Comparison of ENCODE assay signal across 1 cellular context in the genomic region with DNA sequence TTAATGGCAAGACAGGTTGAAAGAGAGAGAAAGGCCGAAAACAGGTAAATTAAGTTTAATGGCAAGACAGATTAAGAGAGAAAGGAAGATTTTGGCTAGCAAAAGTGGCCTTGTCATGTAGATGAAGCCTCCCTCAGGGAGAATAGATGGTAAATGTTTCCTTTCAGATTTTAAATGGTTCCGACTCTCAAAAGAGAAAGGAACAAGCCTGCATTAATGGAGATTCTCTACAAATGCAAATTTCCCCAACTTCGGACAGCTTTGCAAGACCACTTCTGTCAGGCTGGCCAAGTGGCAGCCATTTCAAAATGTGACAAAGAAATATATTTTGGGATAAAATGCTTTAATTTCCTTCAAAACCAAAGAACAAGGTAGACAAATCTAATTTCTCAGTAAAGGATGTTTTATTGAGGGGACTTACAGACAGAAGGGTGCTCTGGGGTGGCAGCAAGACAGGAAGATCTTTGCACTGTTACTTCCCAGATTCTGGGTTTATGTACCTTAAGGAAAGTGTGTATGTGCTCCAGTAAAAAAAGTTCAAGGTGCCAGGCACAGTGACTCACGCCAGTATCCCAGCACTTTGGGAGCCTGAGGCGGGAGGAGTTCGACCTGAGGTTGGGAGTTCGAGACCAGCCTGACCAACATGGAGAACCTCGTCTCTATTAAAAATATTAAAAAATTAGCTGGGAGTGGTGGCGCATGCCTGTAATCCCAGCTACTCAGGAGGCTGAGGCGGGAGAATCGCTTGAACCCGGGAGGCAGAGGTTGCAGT.
TF ChIP-seq lines count a peak whose summit lies in the region.

No MANE protein-coding gene starts in this region.

TF ChIP-seq in H1, 55 proteins besides CTCF, POLR2A, EP300 and RAD21:
- TF ChIP-seq CHD2 (IDR thresholded peaks at IDR 0.05; ENCODE audit: low read length) (no peak), CBX5 (IDR thresholded peaks at IDR 0.05; ENCODE audit: low read depth, low read length) (no peak), SP1 (IDR thresholded peaks at IDR 0.05; ENCODE audit: low read depth, low read length) (peak; percentile 90), BACH1 (IDR thresholded peaks at IDR 0.05; ENCODE audit: low read length) (no peak), ASH2L (IDR thresholded peaks at IDR 0.05; ENCODE audit: low read length) (peak; percentile 2), TEAD4 (IDR thresholded peaks at IDR 0.05; ENCODE audit: low read depth, low read length) (0 out of 2 replicates have a peak, but pooled peaks have one; percentile 14), SUZ12 (IDR thresholded peaks at IDR 0.05; ENCODE audit: low read length) (no peak), TCF12 (IDR thresholded peaks at IDR 0.05; ENCODE audit: low read depth, low read length) (peak; percentile 77), TAF1 (IDR thresholded peaks at IDR 0.05; ENCODE audit: low read depth, low read length) (no peak), SRF (IDR thresholded peaks at IDR 0.05; ENCODE audit: low read depth, low read length) (0 out of 2 replicates have a peak, but pooled peaks have one; percentile 10), EGR1 (IDR thresholded peaks at IDR 0.05; ENCODE audit: borderline replicate concordance, low read depth, low read length) (no peak), CHD1 (IDR thresholded peaks at IDR 0.05; ENCODE audit: low read depth, low read length) (no peak), ZNF274 (IDR thresholded peaks at IDR 0.05; ENCODE audit: borderline replicate concordance, extremely low read depth, low read length) (no peak), SIX5 (IDR thresholded peaks at IDR 0.05; ENCODE audit: low read depth, low read length) (peak; percentile 36; the same call in 1 of the 2 replicates), YY1 (IDR thresholded peaks at IDR 0.05; ENCODE audit: low read depth, low read length) (peak; percentile 91), BCL11A (IDR thresholded peaks at IDR 0.05; ENCODE audit: low read depth in 2 of 2, low read length in 2 of 2) (peak; percentile 17 to 60), TAF7 (optimal IDR thresholded peaks at IDR 0.05; ENCODE audit: borderline replicate concordance, low read depth, low read length) (no peak), POU5F1 (IDR thresholded peaks at IDR 0.05; ENCODE audit: low read depth, low read length) (peak; percentile 99), HDAC2 (IDR thresholded peaks at IDR 0.05; ENCODE audit: borderline replicate concordance in 1 of 2, low read depth in 2 of 2, low read length in 2 of 2) (peak in 1 of 2 experiments; percentile 41; a peak in 1 of 4 replicates), TBP (IDR thresholded peaks at IDR 0.05; ENCODE audit: low read depth, low read length) (no peak), HDAC6 (IDR thresholded peaks at IDR 0.05; ENCODE audit: low read depth, low read length) (no peak), KDM4A (IDR thresholded peaks at IDR 0.05; ENCODE audit: low read depth, low read length, severe bottlenecking) (no peak), SP4 (IDR thresholded peaks at IDR 0.05; ENCODE audit: low read length) (no peak), SIRT6 (IDR thresholded peaks at IDR 0.05; ENCODE audit: low read length) (no peak), NANOG (IDR thresholded peaks at IDR 0.05; ENCODE audit: insufficient read depth, low read depth, low read length, poor library complexity, severe bottlenecking) (peak; percentile 99), POLR2AphosphoS5 (IDR thresholded peaks at IDR 0.05; ENCODE audit: low read depth, low read length) (no peak), EZH2 (IDR thresholded peaks at IDR 0.05; ENCODE audit: low read depth, low read length, severe bottlenecking) (no peak), JUND (IDR thresholded peaks at IDR 0.05; ENCODE audit: low read length) (peak; percentile 2; the same call in 1 of the 2 replicates), JUN (IDR thresholded peaks at IDR 0.05; ENCODE audit: low read depth, low read length) (no peak), GABPA (IDR thresholded peaks at IDR 0.05; ENCODE audit: borderline replicate concordance, insufficient read depth, low read length) (no peak), RBBP5 (IDR thresholded peaks at IDR 0.05; ENCODE audit: borderline replicate concordance, low read depth, low read length) (no peak), CREB1 (IDR thresholded peaks at IDR 0.05) (no peak), RNF2 (IDR thresholded peaks at IDR 0.05; ENCODE audit: borderline replicate concordance, low read depth, low read length, missing control alignments, poor library complexity, severe bottlenecking) (no peak)
- TF ChIP-seq, protein P1, sequence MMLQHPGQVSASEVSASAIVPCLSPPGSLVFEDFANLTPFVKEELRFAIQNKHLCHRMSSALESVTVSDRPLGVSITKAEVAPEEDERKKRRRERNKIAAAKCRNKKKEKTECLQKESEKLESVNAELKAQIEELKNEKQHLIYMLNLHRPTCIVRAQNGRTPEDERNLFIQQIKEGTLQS (IDR thresholded peaks at IDR 0.05; ENCODE audit: insufficient read depth, low read depth, low read length) = no peak
- TF ChIP-seq, protein P2, sequence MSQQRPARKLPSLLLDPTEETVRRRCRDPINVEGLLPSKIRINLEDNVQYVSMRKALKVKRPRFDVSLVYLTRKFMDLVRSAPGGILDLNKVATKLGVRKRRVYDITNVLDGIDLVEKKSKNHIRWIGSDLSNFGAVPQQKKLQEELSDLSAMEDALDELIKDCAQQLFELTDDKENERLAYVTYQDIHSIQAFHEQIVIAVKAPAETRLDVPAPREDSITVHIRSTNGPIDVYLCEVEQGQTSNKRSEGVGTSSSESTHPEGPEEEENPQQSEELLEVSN (IDR thresholded peaks at IDR 0.05) = no peak
- TF ChIP-seq, protein P3, sequence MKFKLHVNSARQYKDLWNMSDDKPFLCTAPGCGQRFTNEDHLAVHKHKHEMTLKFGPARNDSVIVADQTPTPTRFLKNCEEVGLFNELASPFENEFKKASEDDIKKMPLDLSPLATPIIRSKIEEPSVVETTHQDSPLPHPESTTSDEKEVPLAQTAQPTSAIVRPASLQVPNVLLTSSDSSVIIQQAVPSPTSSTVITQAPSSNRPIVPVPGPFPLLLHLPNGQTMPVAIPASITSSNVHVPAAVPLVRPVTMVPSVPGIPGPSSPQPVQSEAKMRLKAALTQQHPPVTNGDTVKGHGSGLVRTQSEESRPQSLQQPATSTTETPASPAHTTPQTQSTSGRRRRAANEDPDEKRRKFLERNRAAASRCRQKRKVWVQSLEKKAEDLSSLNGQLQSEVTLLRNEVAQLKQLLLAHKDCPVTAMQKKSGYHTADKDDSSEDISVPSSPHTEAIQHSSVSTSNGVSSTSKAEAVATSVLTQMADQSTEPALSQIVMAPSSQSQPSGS (IDR thresholded peaks at IDR 0.05; ENCODE audit: low read length) = peak; percentile 58; the same call in 1 of the 2 replicates
- TF ChIP-seq, protein P4, sequence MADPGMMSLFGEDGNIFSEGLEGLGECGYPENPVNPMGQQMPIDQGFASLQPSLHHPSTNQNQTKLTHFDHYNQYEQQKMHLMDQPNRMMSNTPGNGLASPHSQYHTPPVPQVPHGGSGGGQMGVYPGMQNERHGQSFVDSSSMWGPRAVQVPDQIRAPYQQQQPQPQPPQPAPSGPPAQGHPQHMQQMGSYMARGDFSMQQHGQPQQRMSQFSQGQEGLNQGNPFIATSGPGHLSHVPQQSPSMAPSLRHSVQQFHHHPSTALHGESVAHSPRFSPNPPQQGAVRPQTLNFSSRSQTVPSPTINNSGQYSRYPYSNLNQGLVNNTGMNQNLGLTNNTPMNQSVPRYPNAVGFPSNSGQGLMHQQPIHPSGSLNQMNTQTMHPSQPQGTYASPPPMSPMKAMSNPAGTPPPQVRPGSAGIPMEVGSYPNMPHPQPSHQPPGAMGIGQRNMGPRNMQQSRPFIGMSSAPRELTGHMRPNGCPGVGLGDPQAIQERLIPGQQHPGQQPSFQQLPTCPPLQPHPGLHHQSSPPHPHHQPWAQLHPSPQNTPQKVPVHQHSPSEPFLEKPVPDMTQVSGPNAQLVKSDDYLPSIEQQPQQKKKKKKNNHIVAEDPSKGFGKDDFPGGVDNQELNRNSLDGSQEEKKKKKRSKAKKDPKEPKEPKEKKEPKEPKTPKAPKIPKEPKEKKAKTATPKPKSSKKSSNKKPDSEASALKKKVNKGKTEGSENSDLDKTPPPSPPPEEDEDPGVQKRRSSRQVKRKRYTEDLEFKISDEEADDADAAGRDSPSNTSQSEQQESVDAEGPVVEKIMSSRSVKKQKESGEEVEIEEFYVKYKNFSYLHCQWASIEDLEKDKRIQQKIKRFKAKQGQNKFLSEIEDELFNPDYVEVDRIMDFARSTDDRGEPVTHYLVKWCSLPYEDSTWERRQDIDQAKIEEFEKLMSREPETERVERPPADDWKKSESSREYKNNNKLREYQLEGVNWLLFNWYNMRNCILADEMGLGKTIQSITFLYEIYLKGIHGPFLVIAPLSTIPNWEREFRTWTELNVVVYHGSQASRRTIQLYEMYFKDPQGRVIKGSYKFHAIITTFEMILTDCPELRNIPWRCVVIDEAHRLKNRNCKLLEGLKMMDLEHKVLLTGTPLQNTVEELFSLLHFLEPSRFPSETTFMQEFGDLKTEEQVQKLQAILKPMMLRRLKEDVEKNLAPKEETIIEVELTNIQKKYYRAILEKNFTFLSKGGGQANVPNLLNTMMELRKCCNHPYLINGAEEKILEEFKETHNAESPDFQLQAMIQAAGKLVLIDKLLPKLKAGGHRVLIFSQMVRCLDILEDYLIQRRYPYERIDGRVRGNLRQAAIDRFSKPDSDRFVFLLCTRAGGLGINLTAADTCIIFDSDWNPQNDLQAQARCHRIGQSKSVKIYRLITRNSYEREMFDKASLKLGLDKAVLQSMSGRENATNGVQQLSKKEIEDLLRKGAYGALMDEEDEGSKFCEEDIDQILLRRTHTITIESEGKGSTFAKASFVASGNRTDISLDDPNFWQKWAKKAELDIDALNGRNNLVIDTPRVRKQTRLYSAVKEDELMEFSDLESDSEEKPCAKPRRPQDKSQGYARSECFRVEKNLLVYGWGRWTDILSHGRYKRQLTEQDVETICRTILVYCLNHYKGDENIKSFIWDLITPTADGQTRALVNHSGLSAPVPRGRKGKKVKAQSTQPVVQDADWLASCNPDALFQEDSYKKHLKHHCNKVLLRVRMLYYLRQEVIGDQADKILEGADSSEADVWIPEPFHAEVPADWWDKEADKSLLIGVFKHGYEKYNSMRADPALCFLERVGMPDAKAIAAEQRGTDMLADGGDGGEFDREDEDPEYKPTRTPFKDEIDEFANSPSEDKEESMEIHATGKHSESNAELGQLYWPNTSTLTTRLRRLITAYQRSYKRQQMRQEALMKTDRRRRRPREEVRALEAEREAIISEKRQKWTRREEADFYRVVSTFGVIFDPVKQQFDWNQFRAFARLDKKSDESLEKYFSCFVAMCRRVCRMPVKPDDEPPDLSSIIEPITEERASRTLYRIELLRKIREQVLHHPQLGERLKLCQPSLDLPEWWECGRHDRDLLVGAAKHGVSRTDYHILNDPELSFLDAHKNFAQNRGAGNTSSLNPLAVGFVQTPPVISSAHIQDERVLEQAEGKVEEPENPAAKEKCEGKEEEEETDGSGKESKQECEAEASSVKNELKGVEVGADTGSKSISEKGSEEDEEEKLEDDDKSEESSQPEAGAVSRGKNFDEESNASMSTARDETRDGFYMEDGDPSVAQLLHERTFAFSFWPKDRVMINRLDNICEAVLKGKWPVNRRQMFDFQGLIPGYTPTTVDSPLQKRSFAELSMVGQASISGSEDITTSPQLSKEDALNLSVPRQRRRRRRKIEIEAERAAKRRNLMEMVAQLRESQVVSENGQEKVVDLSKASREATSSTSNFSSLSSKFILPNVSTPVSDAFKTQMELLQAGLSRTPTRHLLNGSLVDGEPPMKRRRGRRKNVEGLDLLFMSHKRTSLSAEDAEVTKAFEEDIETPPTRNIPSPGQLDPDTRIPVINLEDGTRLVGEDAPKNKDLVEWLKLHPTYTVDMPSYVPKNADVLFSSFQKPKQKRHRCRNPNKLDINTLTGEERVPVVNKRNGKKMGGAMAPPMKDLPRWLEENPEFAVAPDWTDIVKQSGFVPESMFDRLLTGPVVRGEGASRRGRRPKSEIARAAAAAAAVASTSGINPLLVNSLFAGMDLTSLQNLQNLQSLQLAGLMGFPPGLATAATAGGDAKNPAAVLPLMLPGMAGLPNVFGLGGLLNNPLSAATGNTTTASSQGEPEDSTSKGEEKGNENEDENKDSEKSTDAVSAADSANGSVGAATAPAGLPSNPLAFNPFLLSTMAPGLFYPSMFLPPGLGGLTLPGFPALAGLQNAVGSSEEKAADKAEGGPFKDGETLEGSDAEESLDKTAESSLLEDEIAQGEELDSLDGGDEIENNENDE (IDR thresholded peaks at IDR 0.05; ENCODE audit: insufficient replicate concordance, low read length) = peak; percentile 98
